ENCODE assay signal across 13 cellular contexts in the genomic region with DNA sequence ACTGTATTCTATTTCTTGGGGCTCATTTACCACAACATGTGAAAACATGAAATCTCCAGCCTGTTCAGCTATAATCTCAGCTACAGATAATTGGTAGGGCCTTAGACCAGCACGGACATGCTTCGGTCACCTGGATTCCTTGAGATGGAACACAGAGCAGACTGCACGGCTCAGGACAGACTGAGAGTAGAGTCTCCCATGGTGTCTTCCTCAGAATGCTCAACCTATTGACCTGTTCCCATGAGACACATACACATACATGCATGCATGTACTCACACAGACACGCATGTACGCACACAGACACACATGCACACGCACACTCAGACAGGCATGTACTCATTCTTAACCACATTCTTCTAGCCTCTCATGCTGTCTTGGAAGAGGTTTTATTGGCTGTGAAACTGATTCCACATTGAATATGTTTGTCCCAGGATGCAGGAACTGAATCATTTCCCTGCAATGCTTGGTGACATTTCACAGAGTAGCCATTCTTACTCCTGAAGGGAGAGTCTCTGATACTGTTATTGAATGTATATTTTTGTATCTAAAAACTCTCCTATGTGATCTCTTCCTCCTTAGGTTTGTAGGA. TPM values are rescaled to one million over a fixed set of nuclear protein-coding genes. Genes with fewer than 3 reads are reported as not detected.
DNase-seq lines count a peak whose midpoint lies in the region; ATAC-seq, FAIRE-seq and TF ChIP-seq lines count a peak whose summit lies in the region.
"Had no signal": no experiment of that assay in that cellular context is flagged by ENCODE, and none has a peak within 500 bp of the region (broad histone marks: within the 10 kb centered on the region; RNA-seq: fewer than 3 reads in every experiment).

No MANE protein-coding gene starts in this region.

- intact Hi-C loops in HCT116 (cut with micrococcal nuclease) (no loop called here), ascending aorta (cut with DNase I) (loop anchor here (1.0 kb wide), 1 partner anchor 22 kb away; no protein-coding TSS in a partner anchor)
- intact Hi-C loops in activated naive CD4-positive, alpha-beta T cell treated with anti-CD3 and anti-CD28 coated beads for 36 hours (cut with micrococcal nuclease): no loop called here

- no peaks in the 10 kb centered on the region for H3K9me3 Mint-ChIP-seq in stimulated activated effector memory CD8-positive, alpha-beta T cell treated with anti-CD3 and anti-CD28 coated beads, Interleukin-12 subunit alpha, Interleukin-12 subunit beta, amount 100 ng/mL, for 72 hours
- H3K9me3 Mint-ChIP-seq in activated naive CD4-positive, alpha-beta T cell treated with anti-CD3 and anti-CD28 coated beads for 36 hours: no peaks in the 10 kb centered on the region

- H3K9me3 ChIP-seq in HCT116 (ENCODE audit: control insufficient read depth in 1 of 2, insufficient read depth in 1 of 2, low read depth in 1 of 2, low read length in 2 of 2): no peaks in the 10 kb centered on the region
- H3K9me3 ChIP-seq in ascending aorta: no peaks in the 10 kb centered on the region
- H3K9me3 ChIP-seq: gastroesophageal sphincter had no signal

- H3K9ac ChIP-seq in HCT116 (ENCODE audit: low read length): no peak overlapping the region

- H3K36me3 ChIP-seq in HCT116 (ENCODE audit: control insufficient read depth in 1 of 2, insufficient read depth in 2 of 2, low read length in 2 of 2): no peaks in the 10 kb centered on the region
- no peaks in the 10 kb centered on the region for H3K36me3 ChIP-seq in ascending aorta
- H3K36me3 ChIP-seq: gastroesophageal sphincter had no signal

- H3K27me3 ChIP-seq in HCT116 (ENCODE audit: insufficient read depth, low read length) (no peaks in the 10 kb centered on the region), ascending aorta (no peaks in the 10 kb centered on the region)
- H3K27me3 ChIP-seq: gastroesophageal sphincter had no signal

- no peak for ATAC-seq in HCT116
- ATAC-seq in stimulated activated effector memory CD8-positive, alpha-beta T cell treated with anti-CD3 and anti-CD28 coated beads, Interleukin-12 subunit alpha, Interleukin-12 subunit beta, amount 100 ng/mL, for 72 hours: no peak
- ATAC-seq: gastroesophageal sphincter had no signal

- DNase-seq in HCT116 (ENCODE audit: low read depth, low spot score): no peak
- no peak for DNase-seq in ascending aorta (ENCODE audit: low spot score in 2 of 2)
- DNase-seq in foreskin melanocyte: peak; percentile 22
- DNase-seq in stimulated activated effector memory CD8-positive, alpha-beta T cell treated with anti-CD3 and anti-CD28 coated beads, Interleukin-12 subunit alpha, Interleukin-12 subunit beta, amount 100 ng/mL, for 72 hours (ENCODE audit: low spot score in 2 of 2): peak in 1 of 2 donors; percentile 38
- no peak for DNase-seq in SKM-1 treated with dmso at 0.1 percent for 144 hours (lab: John Stamatoyannopoulos, UW; ENCODE audit: unreplicated experiment)
- DNase-seq in frontal cortex (ENCODE audit: low spot score in 2 of 2): no peak
- no peak for DNase-seq in HT-29 (ENCODE audit: low spot score)
- no peak for DNase-seq in activated naive CD4-positive, alpha-beta T cell treated with anti-CD3 and anti-CD28 coated beads for 36 hours
- DNase-seq: NCI-H1048, retina, T-helper 2 cell had no signal

- no peak for TF ChIP-seq RAD21 in HCT116 (IDR thresholded peaks at IDR 0.05; ENCODE audit: low read depth)

- H3K4me1 ChIP-seq in HCT116 (ENCODE audit: control insufficient read depth in 1 of 2, insufficient read depth in 2 of 2, low read length in 2 of 2): peaks cover 17 to 28% of the 10 kb centered on the region in 2 experiments
- H3K4me1 ChIP-seq in ascending aorta: peaks cover 0 to 11% of the 10 kb centered on the region in 2 donors
- H3K4me1 ChIP-seq: gastroesophageal sphincter had no signal

- no peak for FAIRE-seq in frontal cortex (lab: Jason Lieb, UNC)

- peak overlapping the region; percentile 7 for H3K4me3 Mint-ChIP-seq in stimulated activated effector memory CD8-positive, alpha-beta T cell treated with anti-CD3 and anti-CD28 coated beads, Interleukin-12 subunit alpha, Interleukin-12 subunit beta, amount 100 ng/mL, for 72 hours
- H3K4me3 Mint-ChIP-seq in activated naive CD4-positive, alpha-beta T cell treated with anti-CD3 and anti-CD28 coated beads for 36 hours: no peak overlapping the region

- no peaks in the 10 kb centered on the region for H4K20me1 ChIP-seq in HCT116 (ENCODE audit: insufficient read depth)

- CTCF ChIA-PET in HCT116 (lab: Charles Lee): no interaction called here
- CTCF ChIA-PET in activated naive CD4-positive, alpha-beta T cell treated with anti-CD3 and anti-CD28 coated beads for 36 hours (lab: Charles Lee): interaction anchor here (0.7 kb wide), 1 partner anchor 545 kb away, joined by 3 read pairs; no protein-coding TSS in a partner anchor

- no peaks in the 10 kb centered on the region for H3K79me2 ChIP-seq in HCT116 (ENCODE audit: insufficient read depth, low read length)

- peaks cover 3% of the 10 kb centered on the region for H3K27me3 Mint-ChIP-seq in activated naive CD4-positive, alpha-beta T cell treated with anti-CD3 and anti-CD28 coated beads for 36 hours (ENCODE audit: low read depth)

- no peaks in the 10 kb centered on the region for H3K36me3 Mint-ChIP-seq in stimulated activated effector memory CD8-positive, alpha-beta T cell treated with anti-CD3 and anti-CD28 coated beads, Interleukin-12 subunit alpha, Interleukin-12 subunit beta, amount 100 ng/mL, for 72 hours
- no peaks in the 10 kb centered on the region for H3K36me3 Mint-ChIP-seq in activated naive CD4-positive, alpha-beta T cell treated with anti-CD3 and anti-CD28 coated beads for 36 hours (ENCODE audit: low read depth)

- H3K4me3 ChIP-seq in HCT116 (replicated peaks in 1 of 2; ENCODE audit: low read depth in 1 of 2, low read length in 2 of 2) (no peak overlapping the region), ascending aorta (no peak overlapping the region)
- H3K4me3 ChIP-seq: gastroesophageal sphincter, lung had no signal

- TF ChIP-seq CTCF in HCT116 (IDR thresholded peaks at IDR 0.05 in 2 of 3, conservative IDR thresholded peaks at IDR 0.05 in 1 of 3; ENCODE audit: borderline replicate concordance in 1 of 3, insufficient read depth in 1 of 3, low read depth in 2 of 3, low read length in 2 of 3) (no peak), ascending aorta (IDR thresholded peaks at IDR 0.05) (no peak)

- RAD21 ChIA-PET in HCT116 (lab: Charles Lee; ENCODE audit: low non-redundant PET in 1 of 2, low total read pairs in 2 of 2, uncharacterized antibody in 2 of 2, unreplicated experiment in 2 of 2): no interaction called here

- H3K4me2 ChIP-seq in HCT116 (ENCODE audit: low read length): peak overlapping the region; percentile 75; the same call in 1 of the 2 replicates

- POLR2A ChIA-PET in HCT116 (lab: Charles Lee): no interaction called here

- TF ChIP-seq POLR2A in HCT116 (IDR thresholded peaks at IDR 0.05; ENCODE audit: borderline replicate concordance, extremely low read depth, insufficient read depth, insufficient read length): no peak

- BruUV-seq in HCT116 (replicated peaks; lab: Mats Ljungman, UMichigan): no TSS peak

- no peak overlapping the region for H3K27ac Mint-ChIP-seq in stimulated activated effector memory CD8-positive, alpha-beta T cell treated with anti-CD3 and anti-CD28 coated beads, Interleukin-12 subunit alpha, Interleukin-12 subunit beta, amount 100 ng/mL, for 72 hours
- no peak overlapping the region for H3K27ac Mint-ChIP-seq in activated naive CD4-positive, alpha-beta T cell treated with anti-CD3 and anti-CD28 coated beads for 36 hours

- no peak overlapping the region for H2AFZ ChIP-seq in HCT116 (ENCODE audit: low read depth, low read length, poor library complexity, severe bottlenecking)

- H3K4me1 Mint-ChIP-seq in stimulated activated effector memory CD8-positive, alpha-beta T cell treated with anti-CD3 and anti-CD28 coated beads, Interleukin-12 subunit alpha, Interleukin-12 subunit beta, amount 100 ng/mL, for 72 hours: peaks cover 6% of the 10 kb centered on the region
- H3K4me1 Mint-ChIP-seq in activated naive CD4-positive, alpha-beta T cell treated with anti-CD3 and anti-CD28 coated beads for 36 hours (ENCODE audit: low read depth): peaks cover 6% of the 10 kb centered on the region

- H3K27ac ChIP-seq in HCT116 (ENCODE audit: low read depth, low read length) (no peak overlapping the region), ascending aorta (peak overlapping the region; percentile 57 to 58)
- H3K27ac ChIP-seq: gastroesophageal sphincter had no signal

- H3K9me2 ChIP-seq in HCT116 (ENCODE audit: insufficient read depth): no peaks in the 10 kb centered on the region

TF ChIP-seq in HCT116, 20 proteins besides CTCF, POLR2A, EP300 and RAD21 (continues in another document):
- TF ChIP-seq JUND (IDR thresholded peaks at IDR 0.05) (0 out of 2 replicates have a peak, but pooled peaks have one; percentile 14), CEBPB (IDR thresholded peaks at IDR 0.05; ENCODE audit: low read depth) (no peak), ZBTB33 (IDR thresholded peaks at IDR 0.05; ENCODE audit: extremely low read depth, insufficient replicate concordance, low read length) (no peak), ELF1 (IDR thresholded peaks at IDR 0.05; ENCODE audit: borderline replicate concordance, low read depth) (no peak)

RNA-seq across cellular contexts. Expression of gene BZW1, which starts 23.5 kb away (rescaled TPM):
- total RNA-seq in HCT116 (2021; ENCODE audit: unreplicated experiment) (454 TPM), ascending aorta (85.4 TPM), frontal cortex (437 TPM)
- polyA plus RNA-seq in HCT116 (2012): 274 and 315 TPM in 2 replicates
- total RNA-seq in HT-29 (2014; rRNA removed; shearing (Covaris generic)): 121 and 152 TPM in 2 replicates
- total RNA-seq in activated naive CD4-positive, alpha-beta T cell treated with anti-CD3 and anti-CD28 coated beads for 36 hours: 100 to 1,000 TPM; 423 to 442 TPM
